In the genomic region with DNA sequence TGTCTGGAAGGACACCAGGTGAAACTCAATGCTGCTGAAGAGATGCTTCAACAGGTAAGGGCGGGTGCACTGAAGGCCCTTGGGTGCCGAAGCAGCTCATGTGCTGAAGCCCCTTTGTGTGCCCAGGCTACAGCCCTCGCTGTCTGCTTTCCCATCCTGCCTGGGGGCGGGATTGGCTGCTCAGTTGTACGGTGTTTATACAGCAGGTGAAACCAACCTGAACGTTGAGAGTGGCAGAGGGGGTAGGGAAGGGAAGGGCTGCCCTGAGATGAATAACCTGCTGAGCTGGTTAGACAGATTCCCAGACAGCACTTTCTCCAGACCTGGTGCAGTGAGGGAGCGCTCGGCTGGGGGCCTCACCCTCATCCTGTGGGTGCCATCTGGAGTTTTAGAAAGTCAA, we compare ENCODE assay signal across 2 cellular contexts.
TF ChIP-seq lines count a peak whose summit lies in the region.

No MANE protein-coding gene starts in this region.

TF ChIP-seq in liver, 16 proteins besides CTCF, POLR2A, EP300 and RAD21 (continued from another document):
- TF ChIP-seq, protein P1, sequence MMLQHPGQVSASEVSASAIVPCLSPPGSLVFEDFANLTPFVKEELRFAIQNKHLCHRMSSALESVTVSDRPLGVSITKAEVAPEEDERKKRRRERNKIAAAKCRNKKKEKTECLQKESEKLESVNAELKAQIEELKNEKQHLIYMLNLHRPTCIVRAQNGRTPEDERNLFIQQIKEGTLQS (IDR thresholded peaks at IDR 0.05) = no peak
- TF ChIP-seq, protein P2, sequence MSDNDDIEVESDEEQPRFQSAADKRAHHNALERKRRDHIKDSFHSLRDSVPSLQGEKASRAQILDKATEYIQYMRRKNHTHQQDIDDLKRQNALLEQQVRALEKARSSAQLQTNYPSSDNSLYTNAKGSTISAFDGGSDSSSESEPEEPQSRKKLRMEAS (IDR thresholded peaks at IDR 0.05) = no peak
- no peak for TF ChIP-seq GABPA (IDR thresholded peaks at IDR 0.05 in 1 of 2, conservative IDR thresholded peaks at IDR 0.05 in 1 of 2)
- TF ChIP-seq, protein P3, sequence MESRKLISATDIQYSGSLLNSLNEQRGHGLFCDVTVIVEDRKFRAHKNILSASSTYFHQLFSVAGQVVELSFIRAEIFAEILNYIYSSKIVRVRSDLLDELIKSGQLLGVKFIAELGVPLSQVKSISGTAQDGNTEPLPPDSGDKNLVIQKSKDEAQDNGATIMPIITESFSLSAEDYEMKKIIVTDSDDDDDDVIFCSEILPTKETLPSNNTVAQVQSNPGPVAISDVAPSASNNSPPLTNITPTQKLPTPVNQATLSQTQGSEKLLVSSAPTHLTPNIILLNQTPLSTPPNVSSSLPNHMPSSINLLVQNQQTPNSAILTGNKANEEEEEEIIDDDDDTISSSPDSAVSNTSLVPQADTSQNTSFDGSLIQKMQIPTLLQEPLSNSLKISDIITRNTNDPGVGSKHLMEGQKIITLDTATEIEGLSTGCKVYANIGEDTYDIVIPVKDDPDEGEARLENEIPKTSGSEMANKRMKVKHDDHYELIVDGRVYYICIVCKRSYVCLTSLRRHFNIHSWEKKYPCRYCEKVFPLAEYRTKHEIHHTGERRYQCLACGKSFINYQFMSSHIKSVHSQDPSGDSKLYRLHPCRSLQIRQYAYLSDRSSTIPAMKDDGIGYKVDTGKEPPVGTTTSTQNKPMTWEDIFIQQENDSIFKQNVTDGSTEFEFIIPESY (IDR thresholded peaks at IDR 0.05) = no peak
- TF ChIP-seq TAF1 (conservative IDR thresholded peaks at IDR 0.05) = no peak
- TF ChIP-seq RXRA (IDR thresholded peaks at IDR 0.05) = no peak
- TF ChIP-seq EGR1 (IDR thresholded peaks at IDR 0.05; ENCODE audit: low read depth in 2 of 2) = no peak
TF ChIP-seq in liver: peak in this region for 0.

TF ChIP-seq in HepG2, 621 proteins besides CTCF, POLR2A, EP300 and RAD21:
- TF ChIP-seq, protein P4, sequence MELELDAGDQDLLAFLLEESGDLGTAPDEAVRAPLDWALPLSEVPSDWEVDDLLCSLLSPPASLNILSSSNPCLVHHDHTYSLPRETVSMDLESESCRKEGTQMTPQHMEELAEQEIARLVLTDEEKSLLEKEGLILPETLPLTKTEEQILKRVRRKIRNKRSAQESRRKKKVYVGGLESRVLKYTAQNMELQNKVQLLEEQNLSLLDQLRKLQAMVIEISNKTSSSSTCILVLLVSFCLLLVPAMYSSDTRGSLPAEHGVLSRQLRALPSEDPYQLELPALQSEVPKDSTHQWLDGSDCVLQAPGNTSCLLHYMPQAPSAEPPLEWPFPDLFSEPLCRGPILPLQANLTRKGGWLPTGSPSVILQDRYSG (CRISPR knock-in tag; IDR thresholded peaks at IDR 0.05) = no peak
- TF ChIP-seq, protein P5, sequence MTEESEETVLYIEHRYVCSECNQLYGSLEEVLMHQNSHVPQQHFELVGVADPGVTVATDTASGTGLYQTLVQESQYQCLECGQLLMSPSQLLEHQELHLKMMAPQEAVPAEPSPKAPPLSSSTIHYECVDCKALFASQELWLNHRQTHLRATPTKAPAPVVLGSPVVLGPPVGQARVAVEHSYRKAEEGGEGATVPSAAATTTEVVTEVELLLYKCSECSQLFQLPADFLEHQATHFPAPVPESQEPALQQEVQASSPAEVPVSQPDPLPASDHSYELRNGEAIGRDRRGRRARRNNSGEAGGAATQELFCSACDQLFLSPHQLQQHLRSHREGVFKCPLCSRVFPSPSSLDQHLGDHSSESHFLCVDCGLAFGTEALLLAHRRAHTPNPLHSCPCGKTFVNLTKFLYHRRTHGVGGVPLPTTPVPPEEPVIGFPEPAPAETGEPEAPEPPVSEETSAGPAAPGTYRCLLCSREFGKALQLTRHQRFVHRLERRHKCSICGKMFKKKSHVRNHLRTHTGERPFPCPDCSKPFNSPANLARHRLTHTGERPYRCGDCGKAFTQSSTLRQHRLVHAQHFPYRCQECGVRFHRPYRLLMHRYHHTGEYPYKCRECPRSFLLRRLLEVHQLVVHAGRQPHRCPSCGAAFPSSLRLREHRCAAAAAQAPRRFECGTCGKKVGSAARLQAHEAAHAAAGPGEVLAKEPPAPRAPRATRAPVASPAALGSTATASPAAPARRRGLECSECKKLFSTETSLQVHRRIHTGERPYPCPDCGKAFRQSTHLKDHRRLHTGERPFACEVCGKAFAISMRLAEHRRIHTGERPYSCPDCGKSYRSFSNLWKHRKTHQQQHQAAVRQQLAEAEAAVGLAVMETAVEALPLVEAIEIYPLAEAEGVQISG (CRISPR knock-in tag; IDR thresholded peaks at IDR 0.05) = no peak
- TF ChIP-seq ZNF850 (CRISPR knock-in tag; conservative IDR thresholded peaks at IDR 0.05) (no peak), ZNF510 (CRISPR knock-in tag; IDR thresholded peaks at IDR 0.05; ENCODE audit: low read depth) (no peak), NCOA5 (CRISPR knock-in tag; IDR thresholded peaks at IDR 0.05) (no peak), PCBP1 (IDR thresholded peaks at IDR 0.05; ENCODE audit: borderline replicate concordance, low read depth, low read length) (no peak), SP4 (CRISPR knock-in tag; IDR thresholded peaks at IDR 0.05) (no peak), ZNF331 (CRISPR knock-in tag; IDR thresholded peaks at IDR 0.05) (no peak), GATA4 (IDR thresholded peaks at IDR 0.05; ENCODE audit: borderline replicate concordance, low read depth) (no peak), TBX2 (CRISPR knock-in tag; IDR thresholded peaks at IDR 0.05; ENCODE audit: borderline replicate concordance) (no peak), TBX3 (IDR thresholded peaks at IDR 0.05; ENCODE audit: borderline replicate concordance) (no peak), CBX5 (CRISPR knock-in tag; IDR thresholded peaks at IDR 0.05; ENCODE audit: borderline replicate concordance) (no peak)
- TF ChIP-seq, protein P6, sequence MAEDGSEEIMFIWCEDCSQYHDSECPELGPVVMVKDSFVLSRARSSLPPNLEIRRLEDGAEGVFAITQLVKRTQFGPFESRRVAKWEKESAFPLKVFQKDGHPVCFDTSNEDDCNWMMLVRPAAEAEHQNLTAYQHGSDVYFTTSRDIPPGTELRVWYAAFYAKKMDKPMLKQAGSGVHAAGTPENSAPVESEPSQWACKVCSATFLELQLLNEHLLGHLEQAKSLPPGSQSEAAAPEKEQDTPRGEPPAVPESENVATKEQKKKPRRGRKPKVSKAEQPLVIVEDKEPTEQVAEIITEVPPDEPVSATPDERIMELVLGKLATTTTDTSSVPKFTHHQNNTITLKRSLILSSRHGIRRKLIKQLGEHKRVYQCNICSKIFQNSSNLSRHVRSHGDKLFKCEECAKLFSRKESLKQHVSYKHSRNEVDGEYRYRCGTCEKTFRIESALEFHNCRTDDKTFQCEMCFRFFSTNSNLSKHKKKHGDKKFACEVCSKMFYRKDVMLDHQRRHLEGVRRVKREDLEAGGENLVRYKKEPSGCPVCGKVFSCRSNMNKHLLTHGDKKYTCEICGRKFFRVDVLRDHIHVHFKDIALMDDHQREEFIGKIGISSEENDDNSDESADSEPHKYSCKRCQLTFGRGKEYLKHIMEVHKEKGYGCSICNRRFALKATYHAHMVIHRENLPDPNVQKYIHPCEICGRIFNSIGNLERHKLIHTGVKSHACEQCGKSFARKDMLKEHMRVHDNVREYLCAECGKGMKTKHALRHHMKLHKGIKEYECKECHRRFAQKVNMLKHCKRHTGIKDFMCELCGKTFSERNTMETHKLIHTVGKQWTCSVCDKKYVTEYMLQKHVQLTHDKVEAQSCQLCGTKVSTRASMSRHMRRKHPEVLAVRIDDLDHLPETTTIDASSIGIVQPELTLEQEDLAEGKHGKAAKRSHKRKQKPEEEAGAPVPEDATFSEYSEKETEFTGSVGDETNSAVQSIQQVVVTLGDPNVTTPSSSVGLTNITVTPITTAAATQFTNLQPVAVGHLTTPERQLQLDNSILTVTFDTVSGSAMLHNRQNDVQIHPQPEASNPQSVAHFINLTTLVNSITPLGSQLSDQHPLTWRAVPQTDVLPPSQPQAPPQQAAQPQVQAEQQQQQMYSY (CRISPR knock-in tag; IDR thresholded peaks at IDR 0.05) = no peak
- TF ChIP-seq, protein P7, sequence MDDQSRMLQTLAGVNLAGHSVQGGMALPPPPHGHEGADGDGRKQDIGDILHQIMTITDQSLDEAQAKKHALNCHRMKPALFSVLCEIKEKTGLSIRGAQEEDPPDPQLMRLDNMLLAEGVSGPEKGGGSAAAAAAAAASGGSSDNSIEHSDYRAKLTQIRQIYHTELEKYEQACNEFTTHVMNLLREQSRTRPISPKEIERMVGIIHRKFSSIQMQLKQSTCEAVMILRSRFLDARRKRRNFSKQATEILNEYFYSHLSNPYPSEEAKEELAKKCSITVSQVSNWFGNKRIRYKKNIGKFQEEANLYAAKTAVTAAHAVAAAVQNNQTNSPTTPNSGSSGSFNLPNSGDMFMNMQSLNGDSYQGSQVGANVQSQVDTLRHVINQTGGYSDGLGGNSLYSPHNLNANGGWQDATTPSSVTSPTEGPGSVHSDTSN (CRISPR knock-in tag; IDR thresholded peaks at IDR 0.05; ENCODE audit: borderline replicate concordance) = no peak
- TF ChIP-seq, protein P8, sequence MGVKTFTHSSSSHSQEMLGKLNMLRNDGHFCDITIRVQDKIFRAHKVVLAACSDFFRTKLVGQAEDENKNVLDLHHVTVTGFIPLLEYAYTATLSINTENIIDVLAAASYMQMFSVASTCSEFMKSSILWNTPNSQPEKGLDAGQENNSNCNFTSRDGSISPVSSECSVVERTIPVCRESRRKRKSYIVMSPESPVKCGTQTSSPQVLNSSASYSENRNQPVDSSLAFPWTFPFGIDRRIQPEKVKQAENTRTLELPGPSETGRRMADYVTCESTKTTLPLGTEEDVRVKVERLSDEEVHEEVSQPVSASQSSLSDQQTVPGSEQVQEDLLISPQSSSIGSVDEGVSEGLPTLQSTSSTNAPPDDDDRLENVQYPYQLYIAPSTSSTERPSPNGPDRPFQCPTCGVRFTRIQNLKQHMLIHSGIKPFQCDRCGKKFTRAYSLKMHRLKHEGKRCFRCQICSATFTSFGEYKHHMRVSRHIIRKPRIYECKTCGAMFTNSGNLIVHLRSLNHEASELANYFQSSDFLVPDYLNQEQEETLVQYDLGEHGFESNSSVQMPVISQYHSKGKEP (CRISPR knock-in tag; IDR thresholded peaks at IDR 0.05) = no peak
